ENCODE assay signal across 31 cellular contexts in genomic region chr14:105210266-105211025, GRCh38.
"Had no signal": no experiment of that assay in that cellular context is flagged by ENCODE, and none has a peak within 500 bp of the region (broad histone marks: within the 10 kb centered on the region; RNA-seq: fewer than 3 reads in every experiment).

No MANE protein-coding gene starts in this region.

- H3K4me3 Mint-ChIP-seq: immature natural killer cell; naive thymus-derived CD8-positive, alpha-beta T cell; nephron; neural crest cell; stimulated activated memory B cell treated with anti-CD40 and anti-IgM and Interleukin-4, amounts not matched to agents 10 μg/mL and 1 μg/mL and 100 μg/mL, for 72 hours; stimulated activated naive CD8-positive, alpha-beta T cell treated with anti-CD3 and anti-CD28 coated beads, Interleukin-15, amount 100 ng/mL, for 72 hours had no signal

- H3K36me3 ChIP-seq: prostate gland, transverse colon had no signal

- H3K9me3 Mint-ChIP-seq: immature natural killer cell; naive thymus-derived CD8-positive, alpha-beta T cell; nephron; neural crest cell; stimulated activated memory B cell treated with anti-CD40 and anti-IgM and Interleukin-4, amounts not matched to agents 10 μg/mL and 1 μg/mL and 100 μg/mL, for 72 hours; stimulated activated naive CD8-positive, alpha-beta T cell treated with anti-CD3 and anti-CD28 coated beads, Interleukin-15, amount 100 ng/mL, for 72 hours had no signal

- H3K27ac Mint-ChIP-seq: immature natural killer cell; naive thymus-derived CD8-positive, alpha-beta T cell; nephron; stimulated activated memory B cell treated with anti-CD40 and anti-IgM and Interleukin-4, amounts not matched to agents 10 μg/mL and 1 μg/mL and 100 μg/mL, for 72 hours had no signal

- H3K4me1 Mint-ChIP-seq: neural crest cell; stimulated activated naive CD8-positive, alpha-beta T cell treated with anti-CD3 and anti-CD28 coated beads, Interleukin-15, amount 100 ng/mL, for 72 hours had no signal

- H3K27me3 ChIP-seq: left lung, pancreas, right lobe of liver, testis, thyroid gland, transverse colon, upper lobe of left lung, vagina had no signal

- H3K27ac ChIP-seq: left lung, lower lobe of right lung, pancreas, prostate gland, right lobe of liver, testis, thyroid gland, transverse colon, upper lobe of left lung, vagina had no signal

- DNase-seq: hypothalamus; immature natural killer cell; kidney; left colon; left lung; lower lobe of right lung; mammary epithelial cell; mesenchymal stem cell; naive thymus-derived CD8-positive, alpha-beta T cell; nucleus accumbens; posterior cingulate gyrus; retina; right lobe of liver; stimulated activated CD4-positive, alpha-beta T cell treated with anti-CD3 and anti-CD28 coated beads, Interleukin-1b, Interleukin-23, amount 100 ng/mL, for 48 hours; stimulated activated CD4-positive, alpha-beta T cell treated with anti-CD3 and anti-CD28 coated beads, Interleukin-2, amount 100 ng/mL, for 48 hours; stimulated activated CD4-positive, alpha-beta T cell treated with anti-CD3 and anti-CD28 coated beads, Interleukin-4, amount 100 ng/mL, for 4 hours; stimulated activated CD8-positive, alpha-beta memory T cell treated with anti-CD3 and anti-CD28 coated beads, Interleukin-4, amount 100 ng/mL, for 48 hours; stimulated activated naive CD4-positive, alpha-beta T cell treated with Interleukin-2 at 50 U/mL for 16 hours; stimulated activated naive CD8-positive, alpha-beta T cell treated with anti-CD3 and anti-CD28 coated beads, Interleukin-15, amount 100 ng/mL, for 72 hours; substantia nigra; testis; thyroid gland; transverse colon had no signal

- H3K27me3 Mint-ChIP-seq: naive thymus-derived CD8-positive, alpha-beta T cell; stimulated activated naive CD8-positive, alpha-beta T cell treated with anti-CD3 and anti-CD28 coated beads, Interleukin-15, amount 100 ng/mL, for 72 hours had no signal

- H3K9me3 ChIP-seq: left lung, lower lobe of right lung, pancreas, prostate gland, right lobe of liver, testis, thyroid gland, transverse colon, upper lobe of left lung, vagina had no signal

- H3K4me1 ChIP-seq: prostate gland had no signal

- H3K4me3 ChIP-seq: left lung, lower lobe of right lung, pancreas, prostate gland, right lobe of liver, smooth muscle cell, testis, thyroid gland, transverse colon, upper lobe of left lung, vagina had no signal
